33 cellular contexts compared by ENCODE assay signal in genomic region chr6:127522714-127523113, GRCh38. TPM values are rescaled to one million over a fixed set of nuclear protein-coding genes. Genes with fewer than 3 reads are reported as not detected.
"Had no signal": no experiment of that assay in that cellular context is flagged by ENCODE, and none has a peak within 500 bp of the region (broad histone marks: within the 10 kb centered on the region; RNA-seq: fewer than 3 reads in every experiment).

No MANE protein-coding gene starts in this region.

- H3K4me1 ChIP-seq: adrenal gland, foreskin keratinocyte had no signal

- H3K36me3 ChIP-seq: adrenal gland, esophagus muscularis mucosa, gastrocnemius medialis, heart left ventricle had no signal

- ATAC-seq: activated CD4-positive, alpha-beta T cell treated with anti-CD3 and anti-CD28 coated beads for 36 hours; activated CD8-positive, alpha-beta memory T cell treated with anti-CD3 and anti-CD28 coated beads, Interleukin-2, amount 10 ng/mL, durations not matched to agents 7 days and 5 days; activated CD8-positive, alpha-beta T cell treated with anti-CD3 and anti-CD28 coated beads, Interleukin-2, amount 10 ng/mL, durations not matched to agents 7 days and 5 days; activated naive CD8-positive, alpha-beta T cell treated with anti-CD3 and anti-CD28 coated beads, Interleukin-2, amount 50 U/mL, for 24 hours; body of pancreas; effector memory CD8-positive, alpha-beta T cell; foreskin keratinocyte; gastrocnemius medialis; heart left ventricle; T-helper 17 cell had no signal

- H3K27ac ChIP-seq: adrenal gland, body of pancreas, esophagus muscularis mucosa, foreskin keratinocyte, gastrocnemius medialis, heart left ventricle had no signal

- DNase-seq: activated CD4-positive, alpha-beta memory T cell treated with anti-CD3 and anti-CD28 coated beads for 36 hours; activated CD4-positive, alpha-beta T cell treated with anti-CD3 and anti-CD28 coated beads for 36 hours; activated CD4-positive, alpha-beta T cell treated with anti-CD3 and anti-CD28 coated beads, Interleukin-2, amount 10 ng/mL, durations not matched to agents 24 days and 14 days; activated CD4-positive, CD25-positive, alpha-beta regulatory T cell; activated CD4-positive, CD25-positive, alpha-beta regulatory T cell treated with anti-CD3 and anti-CD28 coated beads, Interleukin-2, amount 50 U/mL, for 72 hours; activated CD8-positive, alpha-beta memory T cell treated with anti-CD3 and anti-CD28 coated beads, Interleukin-2, amount 10 ng/mL, durations not matched to agents 7 days and 5 days; activated CD8-positive, alpha-beta memory T cell treated with anti-CD3 and anti-CD28 coated beads, Interleukin-2, amount 50 U/mL, for 4 hours; activated CD8-positive, alpha-beta T cell treated with anti-CD3 and anti-CD28 coated beads, Interleukin-2, amount 10 ng/mL, durations not matched to agents 7 days and 5 days; activated effector memory CD4-positive, alpha-beta T cell treated with anti-CD3 and anti-CD28 coated beads, Interleukin-2, amount 50 U/mL, for 16 hours; activated naive CD4-positive, alpha-beta T cell treated with anti-CD3 and anti-CD28 coated beads for 36 hours; activated naive CD8-positive, alpha-beta T cell treated with anti-CD3 and anti-CD28 coated beads for 36 hours; activated naive CD8-positive, alpha-beta T cell treated with anti-CD3 and anti-CD28 coated beads, Interleukin-2, amount 50 U/mL, for 24 hours; activated T-cell treated with anti-CD3 and anti-CD28 coated beads, Interleukin-2, amount 50 U/mL, for 1 hour; activated T-cell treated with anti-CD3 and anti-CD28 coated beads, Interleukin-2, amount 50 U/mL, for 48 hours; adrenal gland; amygdala; aorta; body of pancreas; caudate nucleus; cortex of kidney; dermis blood vessel endothelial cell; effector CD4-positive, alpha-beta T cell; effector memory CD8-positive, alpha-beta T cell; erythroblast; foreskin keratinocyte; gastrocnemius medialis; glutamatergic neuron; heart left ventricle; T-helper 17 cell had no signal

- H3K4me3 ChIP-seq: adrenal gland, body of pancreas, esophagus muscularis mucosa, gastrocnemius medialis, heart left ventricle had no signal

- H3K9me3 ChIP-seq: adrenal gland, body of pancreas, esophagus muscularis mucosa, gastrocnemius medialis, heart left ventricle had no signal

RNA-seq across cellular contexts. Expression of gene C6orf58, which starts 54.3 kb away (rescaled TPM):
- total RNA-seq: activated CD4-positive, alpha-beta memory T cell treated with anti-CD3 and anti-CD28 coated beads for 36 hours; activated CD4-positive, alpha-beta T cell treated with anti-CD3 and anti-CD28 coated beads for 36 hours; activated CD4-positive, alpha-beta T cell treated with anti-CD3 and anti-CD28 coated beads, Interleukin-2, amount 10 ng/mL, durations not matched to agents 24 days and 14 days; activated CD8-positive, alpha-beta memory T cell treated with anti-CD3 and anti-CD28 coated beads for 36 hours; activated CD8-positive, alpha-beta memory T cell treated with anti-CD3 and anti-CD28 coated beads, Interleukin-2, amount 10 ng/mL, durations not matched to agents 7 days and 5 days; activated CD8-positive, alpha-beta T cell treated with anti-CD3 and anti-CD28 coated beads, Interleukin-2, amount 10 ng/mL, durations not matched to agents 7 days and 5 days; activated naive CD4-positive, alpha-beta T cell treated with anti-CD3 and anti-CD28 coated beads for 36 hours; activated T-helper 2 cell treated with anti-CD3 and anti-CD28 coated beads, Interferon-gamma antibody, Interleukin-2, Interleukin-4, amounts not matched to agents 10 μg/mL and 5 μg/mL and 100 μg/mL, durations not matched to agents 14 hours and 24 hours and 36 hours; adrenal gland; aorta; body of pancreas; chondrocyte; dermis blood vessel endothelial cell; esophagus muscularis mucosa; gastrocnemius medialis; heart left ventricle; T-helper 17 cell had no signal
- polyA plus RNA-seq: adrenal gland, aorta, heart left ventricle had no signal
